Comparison of ENCODE assay signal across 8 cellular contexts in the genomic region with DNA sequence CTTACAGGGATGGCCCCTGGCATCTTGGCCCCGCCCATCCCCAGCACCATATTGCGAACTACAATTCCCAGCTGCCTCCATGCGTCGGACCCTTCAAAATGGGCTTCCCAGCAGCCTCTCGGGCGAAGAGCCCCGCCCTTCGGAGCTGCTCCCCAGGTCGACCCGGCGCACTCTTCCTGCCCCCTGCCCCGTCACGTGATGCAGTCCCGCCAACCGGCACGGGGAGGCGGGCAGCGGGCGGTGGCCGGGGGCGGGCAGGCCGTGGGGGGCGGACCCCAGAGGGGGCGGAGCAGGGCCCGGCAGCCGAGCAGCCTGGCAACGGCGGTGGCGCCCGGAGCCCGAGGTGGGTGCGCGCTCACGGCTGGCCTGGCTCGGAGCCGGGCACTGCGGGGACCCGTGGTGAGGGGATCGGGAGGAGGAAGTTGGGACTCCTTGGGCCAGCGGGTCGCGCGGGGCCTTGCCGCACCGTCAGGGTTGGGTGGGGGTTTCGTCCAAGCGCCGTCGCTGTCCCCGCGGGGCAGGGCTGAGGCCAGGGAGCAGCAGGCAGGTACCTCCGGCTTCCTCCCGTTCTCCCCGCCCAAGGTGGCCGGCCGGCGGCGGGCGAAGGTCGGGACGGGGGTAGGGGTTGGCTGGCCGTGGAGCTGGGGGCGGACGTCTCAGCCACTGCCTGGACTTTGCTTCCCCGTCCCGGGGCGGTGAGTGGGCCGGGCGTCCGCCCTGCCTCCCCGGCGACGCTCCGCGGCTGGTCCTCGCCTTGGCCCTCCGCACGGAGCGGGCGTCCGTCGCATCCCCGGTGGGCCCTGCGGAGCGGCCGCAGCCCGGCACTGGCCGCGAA. TPM values are rescaled to one million over a fixed set of nuclear protein-coding genes. Genes with fewer than 3 reads are reported as not detected.
A peak's percentile ranks its signal among the peaks of the same experiment; 100 is the strongest.
DNase-seq lines count a peak whose midpoint lies in the region; ATAC-seq and TF ChIP-seq lines count a peak whose summit lies in the region.

A gene (plus strand): TSS at position 302 of the 835 bp plus-strand sequence. CDS start 23,994 bp downstream, outside the sequence.

- ATAC-seq in GM19395 (IDR thresholded peaks at IDR 0.05; ENCODE audit: unreplicated experiment) (peak; percentile 90), HG03558 (IDR thresholded peaks at IDR 0.05; ENCODE audit: extremely low read depth, unreplicated experiment) (peak; percentile 87), left colon (peak; percentile 82)

- TF ChIP-seq CTCF in C4-2B (conservative IDR thresholded peaks at IDR 0.05), result no peak

- intact Hi-C loops in left colon (cut with DNase I, micrococcal nuclease), result no loop called here

- DNase-seq in NCI-H748 (lab: John Stamatoyannopoulos, UW; ENCODE audit: unreplicated experiment) (peak; percentile 97), cortex of kidney (lab: John Stamatoyannopoulos, UW) (peak; percentile 15), left colon (peak; percentile 92 to 96)
- DNase-seq in activated CD4-positive, alpha-beta T cell treated with anti-CD3 and anti-CD28 coated beads, Interleukin-2, amount 50 U/mL, for 1 hour, result peak; percentile 87
- peak; percentile 82 for DNase-seq in stimulated activated CD4-positive, alpha-beta T cell treated with anti-CD3 and anti-CD28 coated beads, Interleukin-1b, Interleukin-23, amount 100 ng/mL, for 4 hours (ENCODE audit: low read depth in 2 of 2)

- H3K27ac ChIP-seq in C4-2B, result peak within 1 kb of the TSS; percentile 75

RNA-seq across cellular contexts. Expression of the gene that starts here (rescaled TPM):
- total RNA-seq in left colon, result 10 to 100 TPM; 51.8 to 66.6 TPM

Comparison
In these comparisons a context has a peak if more than half of its experiments do, and no peak if none do; other contexts are left out.
1. Peak in every context shown above with its lines: DNase-seq, ATAC-seq and H3K27ac ChIP-seq.
2. DNase-seq: peak in every context shown above with its lines; median percentile 97 in NCI-H748; 94 in left colon; 87 in activated CD4-positive, alpha-beta T cell treated with anti-CD3 and anti-CD28 coated beads, Interleukin-2, amount 50 U/mL, for 1 hour; 82 in stimulated activated CD4-positive, alpha-beta T cell treated with anti-CD3 and anti-CD28 coated beads, Interleukin-1b, Interleukin-23, amount 100 ng/mL, for 4 hours; 15 in cortex of kidney.